Comparison of ENCODE assay signal across 1 cellular context in the genomic region with DNA sequence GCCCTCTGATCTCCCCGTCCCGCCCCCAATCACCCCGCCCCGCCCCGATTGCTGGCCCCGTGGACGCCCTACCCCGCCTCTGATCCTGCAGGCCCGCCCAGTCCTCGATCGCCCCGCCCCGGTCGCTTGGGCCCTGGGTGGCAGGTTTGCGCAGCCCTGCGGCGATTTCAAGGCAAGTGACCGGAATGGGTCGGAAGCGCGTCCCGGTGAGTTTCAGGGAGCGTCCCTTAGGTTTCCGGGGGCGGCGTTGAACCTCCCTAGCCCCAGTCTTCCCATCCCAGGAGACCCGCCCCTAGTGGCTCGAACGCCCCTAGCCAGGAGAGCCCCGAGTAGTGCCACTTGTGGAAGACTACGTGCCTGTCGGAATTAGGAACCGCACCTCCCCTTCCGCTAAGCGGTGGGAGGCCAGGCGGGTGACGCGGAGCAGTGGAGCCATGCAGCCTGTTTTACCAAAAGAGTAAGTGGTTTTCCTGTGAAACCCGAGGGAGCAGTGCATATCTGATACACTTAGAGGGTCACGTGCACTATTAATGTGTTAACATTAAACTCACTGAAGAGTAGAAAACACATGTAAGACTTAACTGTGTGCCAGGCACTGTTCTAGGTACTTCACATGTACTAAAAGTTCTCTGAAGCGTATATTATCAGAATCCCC.
TF ChIP-seq lines count a peak whose summit lies in the region.

No MANE protein-coding gene starts in this region.

TF ChIP-seq in GM12878, 131 proteins besides CTCF, POLR2A, EP300 and RAD21 (continued from another document):
- TF ChIP-seq ZBTB40 (IDR thresholded peaks at IDR 0.05; ENCODE audit: borderline replicate concordance) (peak; percentile 29; the same call in 1 of the 2 replicates), MLLT1 (IDR thresholded peaks at IDR 0.05) (peak; percentile 8; the same call in 1 of the 2 replicates), BMI1 (IDR thresholded peaks at IDR 0.05; ENCODE audit: borderline replicate concordance) (no peak), MTA2 (IDR thresholded peaks at IDR 0.05; ENCODE audit: low read depth) (peak; percentile 45; the same call in 1 of the 2 replicates), HDAC2 (IDR thresholded peaks at IDR 0.05) (no peak), NRF1 (conservative IDR thresholded peaks at IDR 0.05; ENCODE audit: low read depth, low read length) (peak; percentile 32; the same call in 1 of the 2 replicates), SUZ12 (IDR thresholded peaks at IDR 0.05; ENCODE audit: unreplicated experiment) (no peak), RFX5 (IDR thresholded peaks at IDR 0.05; ENCODE audit: low read depth, low read length) (no peak), RUNX3 (IDR thresholded peaks at IDR 0.05; ENCODE audit: low read length) (peak; percentile 76), BHLHE40 (IDR thresholded peaks at IDR 0.05; ENCODE audit: borderline replicate concordance in 1 of 2, low read depth in 2 of 2, low read length in 1 of 2) (peak; percentile 77 to 94), DPF2 (IDR thresholded peaks at IDR 0.05) (peak; percentile 36; the same call in 1 of the 2 replicates), BCLAF1 (IDR thresholded peaks at IDR 0.05) (no peak), RELA (IDR thresholded peaks at IDR 0.05; ENCODE audit: borderline replicate concordance, partially characterized antibody) (peak; percentile 23), RB1 (IDR thresholded peaks at IDR 0.05; ENCODE audit: borderline replicate concordance) (peak; percentile 34; the same call in 1 of the 2 replicates), E2F4 (IDR thresholded peaks at IDR 0.05; ENCODE audit: low read depth, low read length) (no peak), LARP7 (IDR thresholded peaks at IDR 0.05) (peak; percentile 54), MEF2B (IDR thresholded peaks at IDR 0.05; ENCODE audit: partially characterized antibody, poor library complexity, severe bottlenecking) (peak; percentile 78), STAT1 (conservative IDR thresholded peaks at IDR 0.05) (0 out of 2 replicates have a peak, but pooled peaks have one; percentile 49), CREM (IDR thresholded peaks at IDR 0.05; ENCODE audit: low read depth) (peak; percentile 54; the same call in 1 of the 2 replicates)
- TF ChIP-seq, protein P1, sequence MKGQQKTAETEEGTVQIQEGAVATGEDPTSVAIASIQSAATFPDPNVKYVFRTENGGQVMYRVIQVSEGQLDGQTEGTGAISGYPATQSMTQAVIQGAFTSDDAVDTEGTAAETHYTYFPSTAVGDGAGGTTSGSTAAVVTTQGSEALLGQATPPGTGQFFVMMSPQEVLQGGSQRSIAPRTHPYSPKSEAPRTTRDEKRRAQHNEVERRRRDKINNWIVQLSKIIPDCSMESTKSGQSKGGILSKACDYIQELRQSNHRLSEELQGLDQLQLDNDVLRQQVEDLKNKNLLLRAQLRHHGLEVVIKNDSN (IDR thresholded peaks at IDR 0.05; ENCODE audit: borderline replicate concordance, extremely low read length, insufficient read depth, low read depth, low read length): peak; percentile 34
- TF ChIP-seq, protein P2, sequence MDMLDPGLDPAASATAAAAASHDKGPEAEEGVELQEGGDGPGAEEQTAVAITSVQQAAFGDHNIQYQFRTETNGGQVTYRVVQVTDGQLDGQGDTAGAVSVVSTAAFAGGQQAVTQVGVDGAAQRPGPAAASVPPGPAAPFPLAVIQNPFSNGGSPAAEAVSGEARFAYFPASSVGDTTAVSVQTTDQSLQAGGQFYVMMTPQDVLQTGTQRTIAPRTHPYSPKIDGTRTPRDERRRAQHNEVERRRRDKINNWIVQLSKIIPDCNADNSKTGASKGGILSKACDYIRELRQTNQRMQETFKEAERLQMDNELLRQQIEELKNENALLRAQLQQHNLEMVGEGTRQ (IDR thresholded peaks at IDR 0.05; ENCODE audit: borderline replicate concordance, low read depth, low read length): peak; percentile 22; the same call in 1 of the 2 replicates
TF ChIP-seq in GM12878: peak in this region for 46.
